Comparison of ENCODE assay signal across 11 cellular contexts in genomic region chr16:23068337-23068736, GRCh38.
"Had no signal": no experiment of that assay in that cellular context is flagged by ENCODE, and none has a peak within 500 bp of the region (broad histone marks: within the 10 kb centered on the region; RNA-seq: fewer than 3 reads in every experiment).

No MANE protein-coding gene starts in this region.

- H3K9me3 Mint-ChIP-seq: GM23338, H9, HFFc6 had no signal

- ATAC-seq: GM23338, HCT116 had no signal

- DNase-seq: GM23248, GOT3, H7, H9, HCEC 1CT, HFFc6 had no signal

- H3K4me3 Mint-ChIP-seq: GM23338, H9, HFFc6 had no signal

- H3K9ac ChIP-seq: GM23248 had no signal

- H3K4me1 ChIP-seq: HAP-1 had no signal

- H3K9me3 ChIP-seq: HAP-1 had no signal

- H3K4me2 ChIP-seq: GM23338 had no signal

- FAIRE-seq: H1, H54 had no signal

- H3K4me1 Mint-ChIP-seq: GM23338 had no signal

- H3K4me3 ChIP-seq: GM23248, GM23338, HAP-1 had no signal

- H3K27ac Mint-ChIP-seq: GM23338, HFFc6 had no signal

- H3K27ac ChIP-seq: GM23248 had no signal

- H2AFZ ChIP-seq: GM23248, GM23338 had no signal
